ENCODE assay signal across 17 cellular contexts in genomic region chrX:10761447-10761846, GRCh38.
"Had no signal": no experiment of that assay in that cellular context is flagged by ENCODE, and none has a peak within 500 bp of the region (broad histone marks: within the 10 kb centered on the region; RNA-seq: fewer than 3 reads in every experiment).

No MANE protein-coding gene starts in this region.

- ATAC-seq: activated CD8-positive, alpha-beta memory T cell treated with anti-CD3 and anti-CD28 coated beads, Interleukin-2, amount 10 ng/mL, durations not matched to agents 7 days and 5 days; activated T-cell treated with anti-CD3 and anti-CD28 coated beads, Interleukin-2, amount 50 U/mL, for 4 hours; gastroesophageal sphincter; left lung had no signal

- H3K27ac ChIP-seq: cardiac muscle cell, gastroesophageal sphincter, left lung, sigmoid colon, upper lobe of left lung had no signal

- H3K9me3 Mint-ChIP-seq: activated naive CD8-positive, alpha-beta T cell treated with anti-CD3 and anti-CD28 coated beads, Interleukin-2, amount 10 ng/mL, durations not matched to agents 7 days and 5 days; activated T-cell treated with anti-CD3 and anti-CD28 coated beads, Interleukin-2, amount 50 U/mL, for 4 hours; memory B cell had no signal

- FAIRE-seq: colon had no signal

- H3K4me3 ChIP-seq: cardiac muscle cell, gastroesophageal sphincter, left lung, sigmoid colon, upper lobe of left lung had no signal

- H3K4me1 Mint-ChIP-seq: activated CD8-positive, alpha-beta memory T cell treated with anti-CD3 and anti-CD28 coated beads, Interleukin-2, amount 10 ng/mL, durations not matched to agents 7 days and 5 days; activated naive CD8-positive, alpha-beta T cell treated with anti-CD3 and anti-CD28 coated beads, Interleukin-2, amount 10 ng/mL, durations not matched to agents 7 days and 5 days; memory B cell had no signal

- H3K27me3 Mint-ChIP-seq: activated CD8-positive, alpha-beta memory T cell treated with anti-CD3 and anti-CD28 coated beads, Interleukin-2, amount 10 ng/mL, durations not matched to agents 7 days and 5 days; activated naive CD8-positive, alpha-beta T cell treated with anti-CD3 and anti-CD28 coated beads, Interleukin-2, amount 10 ng/mL, durations not matched to agents 7 days and 5 days; memory B cell had no signal

- H3K27me3 ChIP-seq: cardiac muscle cell, gastroesophageal sphincter, left lung, sigmoid colon, upper lobe of left lung had no signal

- H3K4me1 ChIP-seq: left lung, upper lobe of left lung had no signal

- H3K4me3 Mint-ChIP-seq: activated CD8-positive, alpha-beta memory T cell treated with anti-CD3 and anti-CD28 coated beads, Interleukin-2, amount 10 ng/mL, durations not matched to agents 7 days and 5 days; activated naive CD8-positive, alpha-beta T cell treated with anti-CD3 and anti-CD28 coated beads, Interleukin-2, amount 10 ng/mL, durations not matched to agents 7 days and 5 days; activated T-cell treated with anti-CD3 and anti-CD28 coated beads, Interleukin-2, amount 50 U/mL, for 4 hours; memory B cell had no signal

- H3K36me3 ChIP-seq: cardiac muscle cell, gastroesophageal sphincter, left lung, sigmoid colon, upper lobe of left lung had no signal

- H3K27ac Mint-ChIP-seq: activated CD8-positive, alpha-beta memory T cell treated with anti-CD3 and anti-CD28 coated beads, Interleukin-2, amount 10 ng/mL, durations not matched to agents 7 days and 5 days; activated naive CD8-positive, alpha-beta T cell treated with anti-CD3 and anti-CD28 coated beads, Interleukin-2, amount 10 ng/mL, durations not matched to agents 7 days and 5 days; memory B cell had no signal

- H3K9me3 ChIP-seq: gastroesophageal sphincter, left lung, sigmoid colon, upper lobe of left lung had no signal

- H3K36me3 Mint-ChIP-seq: activated CD8-positive, alpha-beta memory T cell treated with anti-CD3 and anti-CD28 coated beads, Interleukin-2, amount 10 ng/mL, durations not matched to agents 7 days and 5 days; activated naive CD8-positive, alpha-beta T cell treated with anti-CD3 and anti-CD28 coated beads, Interleukin-2, amount 10 ng/mL, durations not matched to agents 7 days and 5 days; memory B cell had no signal

- DNase-seq: activated CD4-positive, alpha-beta T cell treated with anti-CD3 and anti-CD28 coated beads for 1 hour; activated CD4-positive, alpha-beta T cell treated with anti-CD3 and anti-CD28 coated beads, Interleukin-2, amount 50 U/mL, for 48 hours; activated CD8-positive, alpha-beta memory T cell treated with anti-CD3 and anti-CD28 coated beads, Interleukin-2, amount 10 ng/mL, durations not matched to agents 7 days and 5 days; activated gamma-delta T cell treated with Interleukin-2 at 50 U/mL for 16 hours; activated naive CD8-positive, alpha-beta T cell treated with anti-CD3 and anti-CD28 coated beads, Interleukin-2, amount 10 ng/mL, durations not matched to agents 7 days and 5 days; activated T-cell treated with anti-CD3 and anti-CD28 coated beads, Interleukin-2, amount 50 U/mL, for 4 hours; anterior cingulate cortex; islet precursor cell; left lung; sigmoid colon; stimulated activated naive CD4-positive, alpha-beta T cell; T-helper 2 cell; upper lobe of left lung had no signal
